15 cellular contexts compared by ENCODE assay signal in genomic region chr21:46190491-46191131, GRCh38. TPM values are rescaled to one million over a fixed set of nuclear protein-coding genes. Genes with fewer than 3 reads are reported as not detected.
DNase-seq lines count a peak whose midpoint lies in the region; ATAC-seq and TF ChIP-seq lines count a peak whose summit lies in the region.
"Had no signal": no experiment of that assay in that cellular context is flagged by ENCODE, and none has a peak within 500 bp of the region (broad histone marks: within the 10 kb centered on the region; RNA-seq: fewer than 3 reads in every experiment).

No MANE protein-coding gene starts in this region.

- TF ChIP-seq POLR2A in IMR-90 (IDR thresholded peaks at IDR 0.05; ENCODE audit: low read depth, low read length) (no peak), breast epithelium (IDR thresholded peaks at IDR 0.05) (no peak)

- in situ Hi-C loops in IMR-90 (cut with MboI; ENCODE audit: low sequenced_read_pairs) (no loop called here), ACHN (cut with HindIII; ENCODE audit: low pct_ligation_motif_present, low pct_unique_long_range_greater_than_20kb, low sequenced_read_pairs) (no loop called here)

- H4K91ac ChIP-seq in IMR-90 (ENCODE audit: insufficient read depth, low read depth, low read length) = no peak overlapping the region

- no peak overlapping the region for H2BK20ac ChIP-seq in IMR-90 (ENCODE audit: low read depth, low read length)

- peaks cover 27% of the 10 kb centered on the region for H3K9me1 ChIP-seq in IMR-90 (ENCODE audit: insufficient read depth, low read length)

- ATAC-seq in IMR-90 (ENCODE audit: low read depth) (peak; percentile 4; the same call in 1 of the 2 replicates), GM19035 (IDR thresholded peaks at IDR 0.05; ENCODE audit: unreplicated experiment) (no peak)
- ATAC-seq: activated T-helper 17 cell treated with anti-CD3 and anti-CD28 coated beads, Interleukin-2, amount 50 U/mL, for 72 hours had no signal

- H3K23ac ChIP-seq in IMR-90 (ENCODE audit: low read depth, low read length) = no peak overlapping the region

- no peaks in the 10 kb centered on the region for H3K27me3 ChIP-seq in IMR-90 (ENCODE audit: control insufficient read depth, insufficient read depth, low read length)
- H3K27me3 ChIP-seq in breast epithelium = no peaks in the 10 kb centered on the region
- H3K27me3 ChIP-seq: neutrophil had no signal

- peaks cover 26% of the 10 kb centered on the region for H3K4me1 ChIP-seq in IMR-90 (ENCODE audit: control insufficient read depth, insufficient read depth, low read length)
- H3K4me1 ChIP-seq in breast epithelium = peaks cover 13 to 17% of the 10 kb centered on the region in 2 donors

- no peak overlapping the region for H2BK120ac ChIP-seq in IMR-90 (ENCODE audit: low read depth, low read length)

- H3K4me2 ChIP-seq in IMR-90 (ENCODE audit: low read depth, low read length) = no peak overlapping the region

- no peak overlapping the region for H3K56ac ChIP-seq in IMR-90 (ENCODE audit: extremely low read depth, insufficient read depth, low read length)

- no peak overlapping the region for H4K8ac ChIP-seq in IMR-90 (ENCODE audit: low read depth in 2 of 2, low read length in 2 of 2)

- no peak for TF ChIP-seq RAD21 in IMR-90 (IDR thresholded peaks at IDR 0.05; ENCODE audit: low read length)

- H3K36me3 ChIP-seq in IMR-90 (ENCODE audit: control insufficient read depth, insufficient read depth, low read length) (peaks cover 29% of the 10 kb centered on the region), breast epithelium (no peaks in the 10 kb centered on the region)

- intact Hi-C loops in IMR-90 (cut with micrococcal nuclease) = no loop called here
- intact Hi-C loops in breast epithelium (cut with DNase I; ENCODE audit: low total_unique reads) = no loop called here

- DNase-seq in IMR-90 (no peak), breast epithelium (ENCODE audit: low spot score in 2 of 2) (peak; percentile 16 to 38), iPS-NIHi11 (ENCODE audit: low spot score) (peak; percentile 5), ACHN (no peak), A172 (ENCODE audit: low spot score) (no peak)
- DNase-seq: activated CD4-positive, alpha-beta T cell treated with anti-CD3 and anti-CD28 coated beads, Interleukin-2, amount 50 U/mL, for 4 hours; MM.1S; SIG-M5; T1000 had no signal

- no peak overlapping the region; the same call in none of the 2 replicates for H2AK5ac ChIP-seq in IMR-90 (ENCODE audit: low read depth, low read length)

- POLR2A ChIA-PET in IMR-90 (lab: Charles Lee; ENCODE audit: unreplicated experiment) = no interaction called here

- H3K14ac ChIP-seq in IMR-90 (replicated peaks; ENCODE audit: low read depth, low read length) = no peak overlapping the region

- H2BK5ac ChIP-seq in IMR-90 (ENCODE audit: low read depth, low read length, poor library complexity, severe bottlenecking) = peak overlapping the region; percentile 17

- H3K9me3 ChIP-seq in IMR-90 (ENCODE audit: control insufficient read depth, insufficient read depth, low read length) (no peaks in the 10 kb centered on the region), breast epithelium (no peaks in the 10 kb centered on the region)
- H3K9me3 ChIP-seq: neutrophil had no signal

- no peaks in the 10 kb centered on the region; a peak in 1 of 4 replicates for H3K79me1 ChIP-seq in IMR-90 (ENCODE audit: low read depth in 1 of 2, low read length in 2 of 2)

- H3K4ac ChIP-seq in IMR-90 (ENCODE audit: low read depth, low read length) = no peak overlapping the region

- H2AK9ac ChIP-seq in IMR-90 (replicated peaks; ENCODE audit: low read depth, low read length, poor library complexity) = no peak overlapping the region

- H2BK15ac ChIP-seq in IMR-90 (ENCODE audit: low read depth, low read length) = no peak overlapping the region

- CTCF ChIA-PET in IMR-90 (lab: Yijun Ruan, JAX) = no interaction called here

- H2AFZ ChIP-seq in IMR-90 (replicated peaks; ENCODE audit: low read length, poor library complexity) = no peak overlapping the region

- WGBS in IMR-90 (ENCODE audit: extremely low coverage in 2 of 2, insufficient read length in 1 of 2), 2 experiments = 94% methylated on average over 7 of the region's 15 CpGs; no CpG with 5 or more reads in 1 of the 2 experiments

- no TSS peak for BruUV-seq in IMR-90 (replicated peaks; lab: Mats Ljungman, UMichigan)

- H4K5ac ChIP-seq in IMR-90 (ENCODE audit: low read depth, low read length) = no peak overlapping the region; the same call in 1 of the 2 replicates

- H3K9ac ChIP-seq in IMR-90 (ENCODE audit: low read depth, low read length) = no peak overlapping the region

- no peak overlapping the region for H3K4me3 ChIP-seq in IMR-90 (ENCODE audit: insufficient read depth, low read depth, low read length)
- H3K4me3 ChIP-seq in breast epithelium = no peak overlapping the region

- peak overlapping the region; percentile 6; the same call in 1 of the 2 replicates for H3K18ac ChIP-seq in IMR-90 (ENCODE audit: low read depth, low read length)

- H3K27ac ChIP-seq in IMR-90 (ENCODE audit: insufficient read depth, low read length) = peak overlapping the region; percentile 58; the same call in 1 of the 2 replicates
- H3K27ac ChIP-seq in breast epithelium = peak overlapping the region; percentile 87 to 92
- H3K27ac ChIP-seq in temporal lobe (ENCODE audit: low read depth, low read length) = peak overlapping the region; percentile 94
- H3K27ac ChIP-seq: neutrophil had no signal

- dilution Hi-C loops in IMR-90 (cut with HindIII; ENCODE audit: low sequenced_read_pairs, unreplicated experiment) = no loop called here

- H4K20me1 ChIP-seq in IMR-90 (ENCODE audit: insufficient read depth, low read length) = no peaks in the 10 kb centered on the region

- TF ChIP-seq CTCF in IMR-90 (conservative IDR thresholded peaks at IDR 0.05; ENCODE audit: low read depth, low read length) (no peak), breast epithelium (IDR thresholded peaks at IDR 0.05) (no peak)

TF ChIP-seq in IMR-90, 13 proteins besides CTCF, POLR2A, EP300 and RAD21:
- TF ChIP-seq CHD1 (IDR thresholded peaks at IDR 0.05; ENCODE audit: low read depth, low read length) (no peak), RCOR1 (IDR thresholded peaks at IDR 0.05; ENCODE audit: insufficient replicate concordance, low read length) (no peak)

RNA-seq across cellular contexts. Expression of gene SPATC1L, which starts 6.4 kb away (rescaled TPM):
- total RNA-seq in IMR-90 (2012; rRNA removed) (3.1 and 3.8 TPM in 2 replicates), breast epithelium (1 to 10 TPM; 1.6 to 7.0 (median 6.2) TPM), temporal lobe (6.1 TPM)
- 17.2 and 23.4 TPM in 2 replicates for polyA plus RNA-seq in IMR-90 (2012; rRNA removed)
- polyA plus RNA-seq in IMR-90 (2012; cell fraction: cytosol; rRNA removed) = 28.0 and 38.2 TPM in 2 replicates
- polyA plus RNA-seq in IMR-90 (2012; cell fraction: nucleus; rRNA removed; ENCODE audit: low replicate concordance) = 19.7 and 57.2 TPM in 2 replicates
- total RNA-seq in A172 (2014; rRNA removed; shearing (Covaris generic)) = 13.9 and 16.0 TPM in 2 replicates

RNA-seq across cellular contexts. Expression of gene FTCD, which starts 35.2 kb away (rescaled TPM):
- total RNA-seq in IMR-90 (2012; rRNA removed) (not detected in 2 replicates), breast epithelium (under 1 TPM in 1 of 3 donors, not detected in 2; 0.59 TPM), temporal lobe (0.98 TPM)
- polyA plus RNA-seq in IMR-90 (2012; rRNA removed) = 0.19 and 0.55 TPM in 2 replicates
- polyA plus RNA-seq in IMR-90 (2012; cell fraction: cytosol; rRNA removed) = 0.16 and 0.28 TPM in 2 replicates
- polyA plus RNA-seq in IMR-90 (2012; cell fraction: nucleus; rRNA removed; ENCODE audit: low replicate concordance) = 2.0 and 4.9 TPM in 2 replicates
- total RNA-seq in A172 (2014; rRNA removed; shearing (Covaris generic)) = 0.45 TPM in 1 of 2 replicates, not detected in the other
- total RNA-seq: dermis microvascular lymphatic vessel endothelial cell, subcutaneous adipose tissue had no signal

RNA-seq across cellular contexts. Expression of gene LSS, which starts 38.0 kb away (rescaled TPM):
- total RNA-seq in IMR-90 (2012; rRNA removed) (35.3 and 43.4 TPM in 2 replicates), breast epithelium (100 to 1,000 TPM in 1 of 3 donors, 10 to 100 TPM in 2; 41.4 to 144 (median 56.4) TPM), temporal lobe (41.1 TPM)
- 58.1 and 62.8 TPM in 2 replicates for polyA plus RNA-seq in IMR-90 (2012; rRNA removed)
- 44.1 and 60.0 TPM in 2 replicates for polyA plus RNA-seq in IMR-90 (2012; cell fraction: cytosol; rRNA removed)
- polyA plus RNA-seq in IMR-90 (2012; cell fraction: nucleus; rRNA removed; ENCODE audit: low replicate concordance) = 141 and 276 TPM in 2 replicates
- total RNA-seq in A172 (2014; rRNA removed; shearing (Covaris generic)) = 76.0 and 95.1 TPM in 2 replicates

Comparison
In these comparisons a context has a peak if more than half of its experiments do, and no peak if none do; other contexts are left out.
1. DNase-seq: peak in breast epithelium (2 of 2) and iPS-NIHi11 (single experiment); none in IMR-90 (single experiment), ACHN (single experiment) and A172 (single experiment).
2. Peak in every context shown above with its lines, with median percentiles within 50 percentile points of each other: H3K27ac ChIP-seq.